In genomic region chr9:33288828-33289483, GRCh38 we compare ENCODE assay signal across 10 cellular contexts. TPM values are rescaled to one million over a fixed set of nuclear protein-coding genes. Genes with fewer than 3 reads are reported as not detected.
DNase-seq lines count a peak whose midpoint lies in the region; ATAC-seq and TF ChIP-seq lines count a peak whose summit lies in the region.
"Had no signal": no experiment of that assay in that cellular context is flagged by ENCODE, and none has a peak within 500 bp of the region (broad histone marks: within the 10 kb centered on the region; RNA-seq: fewer than 3 reads in every experiment).

No MANE protein-coding gene starts in this region.

- no peaks in the 10 kb centered on the region for H3K9me3 Mint-ChIP-seq in CD8-positive, alpha-beta T cell
- no peaks in the 10 kb centered on the region for H3K9me3 Mint-ChIP-seq in T-cell

- 92 to 100% methylated on average over 1 to 5 of the region's 14 CpGs for WGBS in esophagus squamous epithelium, 2 donors
- whole genome bisulfite sequencing in psoas muscle, 3 donors = 68 to 83% (median 75%) methylated on average over 12 to 14 of the region's 14 CpGs

- no peaks in the 10 kb centered on the region for H3K9me3 ChIP-seq in CD8-positive, alpha-beta T cell (ENCODE audit: low read length)
- H3K9me3 ChIP-seq in esophagus squamous epithelium (no peaks in the 10 kb centered on the region), psoas muscle (no peaks in the 10 kb centered on the region)

- peak overlapping the region; percentile 57 for H3K4me3 Mint-ChIP-seq in CD8-positive, alpha-beta T cell
- peak overlapping the region in 1 of 3 donors; percentile 84 for H3K4me3 Mint-ChIP-seq in T-cell

- H3K27me3 Mint-ChIP-seq in CD8-positive, alpha-beta T cell (ENCODE audit: low read depth) = no peaks in the 10 kb centered on the region
- no peaks in the 10 kb centered on the region for H3K27me3 Mint-ChIP-seq in T-cell

- CTCF ChIA-PET in CD8-positive, alpha-beta T cell (lab: Charles Lee) = no interaction called here
- CTCF ChIA-PET in T-cell (lab: Charles Lee) = no interaction called here

- peaks cover 52% of the 10 kb centered on the region for H3K4me1 Mint-ChIP-seq in CD8-positive, alpha-beta T cell (ENCODE audit: low read depth)
- H3K4me1 Mint-ChIP-seq in T-cell = peaks cover 30 to 52% (median 47%) of the 10 kb centered on the region in 3 donors

- intact Hi-C loops in CD8-positive, alpha-beta T cell (cut with DNase I, micrococcal nuclease) = loop anchor here (5.0 kb wide), 3 partner anchors 43 to 433 kb away; no protein-coding TSS in a partner anchor
- intact Hi-C loops in esophagus squamous epithelium (cut with DNase I) (no loop called here), psoas muscle (cut with DNase I) (loop anchor here in 1 of 2 donors (5.0 kb wide), 1 partner anchor 38 kb away; no protein-coding TSS in a partner anchor)

- H3K4me3 ChIP-seq in CD8-positive, alpha-beta T cell (ENCODE audit: low read depth, low read length) = no peak overlapping the region
- H3K4me3 ChIP-seq in esophagus squamous epithelium = peak overlapping the region in 3 of 4 donors; percentile 59 to 96 (median 71)
- H3K4me3 ChIP-seq in psoas muscle = peak overlapping the region; percentile 83

- H3K27ac ChIP-seq in CD8-positive, alpha-beta T cell (ENCODE audit: low read depth, low read length) = peak overlapping the region; percentile 98
- H3K27ac ChIP-seq in esophagus squamous epithelium (peak overlapping the region; percentile 94 to 100 (median 96)), psoas muscle (peak overlapping the region; percentile 99)

- POLR2A ChIA-PET in CD8-positive, alpha-beta T cell (lab: Charles Lee) = interaction anchor here (1.5 to 2.4 kb wide), 4 partner anchors 15 to 164 kb away, joined by 5 to 30 read pairs (median 12); partner anchors contain the start of genes BAG1 and CHMP5
- POLR2A ChIA-PET in T-cell (lab: Charles Lee) = no interaction called here

- no peak for TF ChIP-seq POLR2A in esophagus squamous epithelium (IDR thresholded peaks at IDR 0.05)

- no peaks in the 10 kb centered on the region for H3K27me3 ChIP-seq in CD8-positive, alpha-beta T cell (ENCODE audit: insufficient read depth, low read length)
- H3K27me3 ChIP-seq in esophagus squamous epithelium (no peaks in the 10 kb centered on the region), psoas muscle (ENCODE audit: insufficient read depth in 3 of 3, low read length in 2 of 3) (no peaks in the 10 kb centered on the region)

- no peak for TF ChIP-seq CTCF in CD8-positive, alpha-beta T cell (IDR thresholded peaks at IDR 0.05)
- TF ChIP-seq CTCF in esophagus squamous epithelium (IDR thresholded peaks at IDR 0.05) = no peak
- no peak for TF ChIP-seq CTCF in psoas muscle (IDR thresholded peaks at IDR 0.05)

- peaks cover 50% of the 10 kb centered on the region for H3K4me1 ChIP-seq in CD8-positive, alpha-beta T cell (ENCODE audit: insufficient read depth, low read length)
- peaks cover 8 to 55% (median 32%) of the 10 kb centered on the region in 3 donors for H3K4me1 ChIP-seq in esophagus squamous epithelium
- H3K4me1 ChIP-seq in psoas muscle = peaks cover 39% of the 10 kb centered on the region

- peak in 1 of 7 experiments; percentile 57 for DNase-seq in CD8-positive, alpha-beta T cell
- DNase-seq in T-cell = peak in 6 of 34 experiments; percentile 2 to 16 (median 6)
- no peak for DNase-seq in esophagus squamous epithelium (lab: John Stamatoyannopoulos, UW)
- DNase-seq in psoas muscle = peak; percentile 19 to 63
- no peak for DNase-seq in SK-N-DZ (ENCODE audit: low spot score)
- DNase-seq in AML-193 (lab: John Stamatoyannopoulos, UW) = no peak
- DNase-seq: amniotic stem cell had no signal

- peak overlapping the region; percentile 100 for H3K27ac Mint-ChIP-seq in CD8-positive, alpha-beta T cell
- H3K27ac Mint-ChIP-seq in T-cell = peak overlapping the region; percentile 79 to 100

- ATAC-seq in CD8-positive, alpha-beta T cell = no peak
- ATAC-seq in T-cell (replicated peaks in 1 of 4) (no peak), psoas muscle (no peak), GM19395 (IDR thresholded peaks at IDR 0.05; ENCODE audit: unreplicated experiment) (no peak), GM21619 (IDR thresholded peaks at IDR 0.05; ENCODE audit: unreplicated experiment) (no peak)
- ATAC-seq: left lobe of liver had no signal

- H3K36me3 Mint-ChIP-seq in CD8-positive, alpha-beta T cell = peaks cover 38% of the 10 kb centered on the region
- H3K36me3 Mint-ChIP-seq in T-cell = peaks cover 23% of the 10 kb centered on the region

- peaks cover 9% of the 10 kb centered on the region for H3K36me3 ChIP-seq in CD8-positive, alpha-beta T cell (ENCODE audit: insufficient read depth, low read length)
- H3K36me3 ChIP-seq in esophagus squamous epithelium (peaks cover 0 to 44% (median 0%) of the 10 kb centered on the region in 3 donors), psoas muscle (ENCODE audit: insufficient read depth in 1 of 2, low read depth in 1 of 2) (peaks cover 4 to 41% of the 10 kb centered on the region in 2 donors)

RNA-seq across cellular contexts. Expression of gene NFX1, which starts 1.4 kb away (rescaled TPM):
- 10 to 100 TPM; 32.9 to 37.9 TPM for total RNA-seq in CD8-positive, alpha-beta T cell
- total RNA-seq in T-cell = 10 to 100 TPM; 41.5 to 55.8 (median 48.5) TPM
- total RNA-seq in esophagus squamous epithelium = 10 to 100 TPM; 19.7 to 47.7 (median 27.2) TPM
- 10 to 100 TPM; 33.8 to 59.2 (median 46.1) TPM for total RNA-seq in psoas muscle
- 10 to 100 TPM; 20.9 to 33.4 (median 26.8) TPM for polyA plus RNA-seq in psoas muscle
- 17.0 and 19.4 TPM in 2 replicates for polyA plus RNA-seq in SK-N-DZ (2014; cell fraction: cytosol; rRNA removed)
- 16.0 and 25.3 TPM in 2 replicates for polyA plus RNA-seq in SK-N-DZ (2014; cell fraction: nucleus; rRNA removed)

RNA-seq across cellular contexts. Expression of gene CHMP5, which starts 24.1 kb away (rescaled TPM):
- 10 to 100 TPM; 13.4 to 14.2 TPM for total RNA-seq in CD8-positive, alpha-beta T cell
- 10 to 100 TPM; 20.5 to 32.1 (median 30.8) TPM for total RNA-seq in T-cell
- 10 to 100 TPM; 37.7 to 62.5 (median 54.2) TPM for total RNA-seq in esophagus squamous epithelium
- total RNA-seq in psoas muscle = 10 to 100 TPM; 28.7 to 41.1 (median 37.6) TPM
- polyA plus RNA-seq in psoas muscle = 10 to 100 TPM; 31.9 to 80.4 (median 38.3) TPM
- polyA plus RNA-seq in SK-N-DZ (2014; cell fraction: cytosol; rRNA removed) = 175 and 178 TPM in 2 replicates
- 64.1 and 123 TPM in 2 replicates for polyA plus RNA-seq in SK-N-DZ (2014; cell fraction: nucleus; rRNA removed)

RNA-seq across cellular contexts. Expression of gene BAG1, which starts 24.4 kb away (rescaled TPM):
- total RNA-seq in CD8-positive, alpha-beta T cell = 10 to 100 TPM; 56.8 to 64.3 TPM
- total RNA-seq in T-cell = 10 to 100 TPM; 59.4 to 69.9 (median 62.4) TPM
- total RNA-seq in esophagus squamous epithelium = 100 to 1,000 TPM in 1 of 4 donors, 10 to 100 TPM in 3; 73.2 to 101 (median 91.0) TPM
- total RNA-seq in psoas muscle = 100 to 1,000 TPM; 125 to 253 (median 151) TPM
- 100 to 1,000 TPM; 265 to 371 (median 315) TPM for polyA plus RNA-seq in psoas muscle
- 115 and 124 TPM in 2 replicates for polyA plus RNA-seq in SK-N-DZ (2014; cell fraction: cytosol; rRNA removed)
- polyA plus RNA-seq in SK-N-DZ (2014; cell fraction: nucleus; rRNA removed) = 66.0 and 71.5 TPM in 2 replicates

RNA-seq across cellular contexts. Expression of gene SPINK4, which starts 49.0 kb away (rescaled TPM):
- total RNA-seq in CD8-positive, alpha-beta T cell = not detected
- not detected for total RNA-seq in T-cell
- total RNA-seq in esophagus squamous epithelium = not detected
- not detected for total RNA-seq in psoas muscle
- polyA plus RNA-seq in psoas muscle = under 1 TPM in 1 of 3 donors, not detected in 2; 0.34 TPM
- polyA plus RNA-seq in SK-N-DZ (2014; cell fraction: cytosol; rRNA removed) = not detected in 2 replicates
- not detected in 2 replicates for polyA plus RNA-seq in SK-N-DZ (2014; cell fraction: nucleus; rRNA removed)
- total RNA-seq: left lobe of liver had no signal

Comparison
In these comparisons a context has a peak if more than half of its experiments do, and no peak if none do; other contexts are left out.
1. DNase-seq: peak in psoas muscle (2 of 2); none in esophagus squamous epithelium (single experiment), SK-N-DZ (single experiment) and AML-193 (0 of 2).
2. Peak in every context shown above with its lines, with median percentiles within 50 percentile points of each other: H3K27ac ChIP-seq.